In the genomic region with DNA sequence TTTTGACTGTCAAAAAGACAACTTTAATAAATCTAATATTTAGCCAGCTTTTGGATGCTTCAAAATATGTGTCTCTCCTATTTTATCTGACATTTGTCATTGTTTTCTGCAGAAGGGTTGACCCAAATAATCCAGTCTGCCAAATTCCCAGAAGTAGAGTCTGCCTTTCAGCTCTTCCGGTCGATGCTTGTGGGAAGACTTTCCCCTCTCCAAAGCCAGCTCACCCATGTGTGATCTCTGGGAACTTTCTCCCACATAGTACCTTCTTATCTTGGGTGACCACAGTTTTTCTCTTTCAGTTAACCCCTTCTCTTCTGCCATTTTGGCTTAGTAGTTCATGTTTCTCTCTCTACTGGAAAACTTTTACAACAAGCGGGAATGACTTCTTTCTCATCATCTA, we compare ENCODE assay signal across 1 cellular context.
A peak's percentile ranks its signal among the peaks of the same experiment; 100 is the strongest.
TF ChIP-seq lines count a peak whose summit lies in the region.

No MANE protein-coding gene starts in this region.

TF ChIP-seq in K562, 482 proteins besides CTCF, POLR2A, EP300 and RAD21 (continued from another document):
- TF ChIP-seq ETV6 (IDR thresholded peaks at IDR 0.05; ENCODE audit: borderline replicate concordance in 1 of 2, low read depth in 2 of 2, low read length in 1 of 2), result no peak
- TF ChIP-seq ETV6 (CRISPR knock-in tag; IDR thresholded peaks at IDR 0.05; ENCODE audit: borderline replicate concordance), result no peak
- 0 out of 2 replicates have a peak, but pooled peaks have one; percentile 35 for TF ChIP-seq CBFA2T3 (IDR thresholded peaks at IDR 0.05)
TF ChIP-seq in K562: peak in this region for 2.
